Comparison of ENCODE assay signal across 8 cellular contexts in the genomic region with DNA sequence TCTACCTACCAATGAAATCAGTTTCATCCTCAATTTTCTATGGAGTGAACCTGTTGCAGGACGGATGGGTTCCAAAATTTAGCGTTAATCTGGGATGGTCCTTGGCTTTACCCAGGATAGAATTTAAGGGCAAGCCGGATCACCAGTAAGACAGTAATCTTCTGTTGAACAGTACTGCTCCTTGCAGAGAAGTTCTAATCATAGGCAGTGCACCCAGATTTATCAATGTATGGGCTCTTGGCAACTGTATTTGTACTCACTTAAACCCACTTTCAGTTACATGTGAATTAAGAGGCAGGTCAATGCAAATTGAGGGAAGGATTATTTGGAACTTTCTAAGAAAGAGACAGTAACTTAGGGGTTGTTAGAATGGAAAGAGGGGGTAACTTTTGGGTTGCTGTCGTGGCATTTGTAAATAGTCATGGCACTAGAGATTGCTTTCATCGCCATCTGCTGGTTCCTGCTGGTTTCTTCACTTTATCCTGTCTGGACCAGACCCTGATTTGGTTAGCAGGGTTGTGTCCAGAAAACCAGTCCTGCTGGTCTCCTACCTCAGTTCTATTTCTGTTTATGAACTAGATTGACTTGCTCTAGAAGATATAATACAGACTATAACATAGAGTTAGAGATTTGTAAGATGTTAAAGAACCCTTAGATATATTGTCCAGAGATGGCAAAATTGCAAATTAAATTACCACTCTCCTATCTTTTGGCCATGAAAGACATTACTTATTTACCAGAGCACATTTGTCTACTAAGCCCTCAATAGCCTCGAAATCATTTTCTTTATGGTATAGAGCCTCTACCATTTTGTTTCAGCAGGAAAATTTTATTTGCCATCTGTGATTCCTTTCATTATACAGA.
DNase-seq lines count a peak whose midpoint lies in the region; ATAC-seq and TF ChIP-seq lines count a peak whose summit lies in the region.

No MANE protein-coding gene starts in this region.

- TF ChIP-seq POLR2A in right lobe of liver (IDR thresholded peaks at IDR 0.05), result no peak

- no peaks in the 10 kb centered on the region for H3K36me3 Mint-ChIP-seq in type B pancreatic cell

- BruUV-seq in OCI-LY7 (replicated peaks; lab: Mats Ljungman, UMichigan), result no TSS peak

- H3K27me3 Mint-ChIP-seq in type B pancreatic cell, result no peaks in the 10 kb centered on the region

- H3K36me3 ChIP-seq in OCI-LY7 (ENCODE audit: insufficient read depth, low read length) (no peaks in the 10 kb centered on the region), brain microvascular endothelial cell (replicated peaks) (no peaks in the 10 kb centered on the region), right lobe of liver (no peaks in the 10 kb centered on the region)

- H3K27me3 ChIP-seq in brain microvascular endothelial cell (replicated peaks) (no peaks in the 10 kb centered on the region), right lobe of liver (no peaks in the 10 kb centered on the region)

- no peak overlapping the region for H3K4me3 Mint-ChIP-seq in type B pancreatic cell

- H3K4me1 ChIP-seq in OCI-LY7 (ENCODE audit: insufficient read depth, low read length, poor library complexity, severe bottlenecking) (no peaks in the 10 kb centered on the region), right lobe of liver (peaks cover 0 to 21% (median 7%) of the 10 kb centered on the region in 4 donors)

- no peaks in the 10 kb centered on the region for H3K9me2 ChIP-seq in OCI-LY7 (ENCODE audit: insufficient read depth, low read length)

- TF ChIP-seq CTCF in OCI-LY7 (conservative IDR thresholded peaks at IDR 0.05; ENCODE audit: low read length), result peak; percentile 76
- peak; percentile 84 for TF ChIP-seq CTCF in brain microvascular endothelial cell (IDR thresholded peaks at IDR 0.05; ENCODE audit: low read depth, low read length, missing control alignments)
- peak; percentile 56 to 78 (median 73) for TF ChIP-seq CTCF in right lobe of liver (IDR thresholded peaks at IDR 0.05)
- peak; percentile 78 for TF ChIP-seq CTCF in type B pancreatic cell (conservative IDR thresholded peaks at IDR 0.05)

- H3K4me1 Mint-ChIP-seq in type B pancreatic cell (ENCODE audit: unreplicated experiment), result no peaks in the 10 kb centered on the region

- ATAC-seq in Right ventricle myocardium superior (ENCODE audit: poor library complexity) (peak; percentile 51), left cardiac atrium (no peak), HG02870 (IDR thresholded peaks at IDR 0.05; ENCODE audit: unreplicated experiment) (peak; percentile 71), right lobe of liver (peak; percentile 80 to 85 (median 83))

- WGBS in right lobe of liver (ENCODE audit: insufficient coverage, low coverage, low lambda C conversion rate, missing lambda C conversion rate), result 45% methylated on average over 6 of the region's 6 CpGs

- H3K27ac ChIP-seq in OCI-LY7 (ENCODE audit: low read depth, low read length, poor library complexity, severe bottlenecking) (no peak overlapping the region), brain microvascular endothelial cell (no peak overlapping the region), right lobe of liver (peak overlapping the region in 1 of 3 donors; percentile 26)

- no peak overlapping the region for H3K27ac Mint-ChIP-seq in type B pancreatic cell

- H3K4me3 ChIP-seq in OCI-LY7 (ENCODE audit: low read depth, low read length, poor library complexity, severe bottlenecking) (no peak overlapping the region), brain microvascular endothelial cell (ENCODE audit: low read depth, low read length) (no peak overlapping the region), right lobe of liver (no peak overlapping the region)

- H3K9me3 Mint-ChIP-seq in type B pancreatic cell, result no peaks in the 10 kb centered on the region

- POLR2A ChIA-PET in OCI-LY7 (lab: Charles Lee), result no interaction called here

- no peaks in the 10 kb centered on the region for H4K20me1 ChIP-seq in OCI-LY7 (ENCODE audit: insufficient read depth, low read length)

- H3K79me2 ChIP-seq in OCI-LY7 (ENCODE audit: insufficient read depth, low read depth, low read length), result no peaks in the 10 kb centered on the region

- H3K4me2 ChIP-seq in OCI-LY7 (ENCODE audit: low read length), result no peak overlapping the region

- CTCF ChIA-PET in OCI-LY7 (lab: Charles Lee; ENCODE audit: unreplicated experiment), result no interaction called here

- H2AFZ ChIP-seq in OCI-LY7 (ENCODE audit: low read length), result no peak overlapping the region

- intact Hi-C loops in Right ventricle myocardium superior (cut with DNase I), result no loop called here
- intact Hi-C loops in left cardiac atrium (cut with DNase I), result no loop called here
- intact Hi-C loops in OCI-LY7 (cut with micrococcal nuclease; ENCODE audit: unreplicated experiment), result loop anchor here (2.0 kb wide), 1 partner anchor 347 kb away; no protein-coding TSS in a partner anchor
- intact Hi-C loops in right lobe of liver (cut with DNase I), result loop anchor here in 1 of 2 donors (5.0 kb wide), 1 partner anchor 349 kb away; no protein-coding TSS in a partner anchor

- H3K9me3 ChIP-seq in OCI-LY7 (ENCODE audit: low read length), result no peaks in the 10 kb centered on the region
- H3K9me3 ChIP-seq in right lobe of liver, result no peaks in the 10 kb centered on the region

- in situ Hi-C loops in brain microvascular endothelial cell (cut with HindIII; ENCODE audit: low pct_ligation_motif_present, low sequenced_read_pairs), result no loop called here

- DNase-seq in Right ventricle myocardium superior (no peak), left cardiac atrium (no peak), OCI-LY7 (ENCODE audit: low spot score) (peak; percentile 14), brain microvascular endothelial cell (peak; percentile 50), right lobe of liver (peak in 1 of 3 donors; percentile 59), type B pancreatic cell (ENCODE audit: extremely low spot score, unreplicated experiment) (no peak), COLO829 (ENCODE audit: low spot score) (no peak)

Comparison
In these comparisons a context has a peak if more than half of its experiments do, and no peak if none do; other contexts are left out.
1. ATAC-seq: peak in Right ventricle myocardium superior (single experiment), HG02870 (single experiment) and right lobe of liver (4 of 4); none in left cardiac atrium (0 of 2).
2. DNase-seq: peak in OCI-LY7 (single experiment) and brain microvascular endothelial cell (single experiment); none in Right ventricle myocardium superior (single experiment), left cardiac atrium (single experiment), type B pancreatic cell (single experiment) and COLO829 (single experiment).
3. Peak in every context shown above with its lines, with median percentiles within 50 percentile points of each other: CTCF ChIP-seq.